In genomic region chr5:126450388-126450787, GRCh38 we compare ENCODE assay signal across 8 cellular contexts. TPM values are rescaled to one million over a fixed set of nuclear protein-coding genes. Genes with fewer than 3 reads are reported as not detected.
DNase-seq lines count a peak whose midpoint lies in the region; ATAC-seq and TF ChIP-seq lines count a peak whose summit lies in the region.

No MANE protein-coding gene starts in this region.

- H3K4me1 ChIP-seq in OCI-LY7 (ENCODE audit: insufficient read depth, low read length, poor library complexity, severe bottlenecking) (no peaks in the 10 kb centered on the region), hepatocyte (ENCODE audit: insufficient read depth) (peaks cover 18% of the 10 kb centered on the region), left lung (peaks cover 0 to 4% of the 10 kb centered on the region in 2 donors)

- peak; percentile 38 for ATAC-seq in GM18508 (IDR thresholded peaks at IDR 0.05; ENCODE audit: insufficient read depth, unreplicated experiment)
- peak; percentile 53 for ATAC-seq in GM21786 (IDR thresholded peaks at IDR 0.05; ENCODE audit: unreplicated experiment)
- no peak for ATAC-seq in left lung

- no peaks in the 10 kb centered on the region for H3K36me3 ChIP-seq in OCI-LY7 (ENCODE audit: insufficient read depth, low read length)
- no peaks in the 10 kb centered on the region for H3K36me3 ChIP-seq in hepatocyte (replicated peaks; ENCODE audit: insufficient read depth, low read depth)
- no peaks in the 10 kb centered on the region for H3K36me3 ChIP-seq in left lung

- 66% methylated on average over 5 of the region's 5 CpGs for WGBS in hepatocyte (ENCODE audit: low lambda C conversion rate, missing lambda C conversion rate)

- no peak overlapping the region for H3K27ac ChIP-seq in OCI-LY7 (ENCODE audit: low read depth, low read length, poor library complexity, severe bottlenecking)
- peak overlapping the region; percentile 51 for H3K27ac ChIP-seq in hepatocyte
- H3K27ac ChIP-seq in left lung: peak overlapping the region in 1 of 2 donors; percentile 51

- DNase-seq in OCI-LY7 (ENCODE audit: low spot score) (no peak), hepatocyte (ENCODE audit: low spot score) (no peak), NCI-H187 treated with DMSO at 0.1 percent for 48 hours (lab: John Stamatoyannopoulos, UW) (no peak), left lung (no peak), NCI-H1930 (lab: John Stamatoyannopoulos, UW) (no peak), RKO (ENCODE audit: low spot score) (no peak)

- H2AFZ ChIP-seq in OCI-LY7 (ENCODE audit: low read length) (no peak overlapping the region), hepatocyte (no peak overlapping the region)

- H3K4me3 ChIP-seq in OCI-LY7 (ENCODE audit: low read depth, low read length, poor library complexity, severe bottlenecking) (no peak overlapping the region), hepatocyte (no peak overlapping the region), left lung (no peak overlapping the region)

- POLR2A ChIA-PET in OCI-LY7 (lab: Charles Lee): interaction anchor here (0.6 to 1.3 kb wide), 4 partner anchors 11 to 36 kb away, joined by 3 to 4 read pairs (median 4); no protein-coding TSS in a partner anchor

- intact Hi-C loops in OCI-LY7 (cut with micrococcal nuclease; ENCODE audit: unreplicated experiment): no loop called here
- intact Hi-C loops in left lung (cut with DNase I): no loop called here

- BruUV-seq in OCI-LY7 (replicated peaks; lab: Mats Ljungman, UMichigan): no TSS peak

- H3K79me2 ChIP-seq in OCI-LY7 (ENCODE audit: insufficient read depth, low read depth, low read length): no peaks in the 10 kb centered on the region
- peaks cover 10% of the 10 kb centered on the region for H3K79me2 ChIP-seq in hepatocyte

- H4K20me1 ChIP-seq in OCI-LY7 (ENCODE audit: insufficient read depth, low read length) (no peaks in the 10 kb centered on the region), hepatocyte (ENCODE audit: insufficient read depth, poor library complexity, severe bottlenecking) (no peaks in the 10 kb centered on the region)

- H3K9me3 ChIP-seq in OCI-LY7 (ENCODE audit: low read length) (no peaks in the 10 kb centered on the region), hepatocyte (ENCODE audit: low read depth) (no peaks in the 10 kb centered on the region), left lung (no peaks in the 10 kb centered on the region)

- H3K4me2 ChIP-seq in OCI-LY7 (ENCODE audit: low read length) (peak overlapping the region; percentile 30; the same call in 1 of the 2 replicates), hepatocyte (peak overlapping the region; percentile 28)

- H3K9me2 ChIP-seq in OCI-LY7 (ENCODE audit: insufficient read depth, low read length) (no peaks in the 10 kb centered on the region), hepatocyte (replicated peaks; ENCODE audit: insufficient read depth) (no peaks in the 10 kb centered on the region)

- TF ChIP-seq CTCF in OCI-LY7 (conservative IDR thresholded peaks at IDR 0.05; ENCODE audit: low read length) (no peak), hepatocyte (IDR thresholded peaks at IDR 0.05; ENCODE audit: poor library complexity) (no peak), left lung (IDR thresholded peaks at IDR 0.05) (no peak)

- CTCF ChIA-PET in OCI-LY7 (lab: Charles Lee; ENCODE audit: unreplicated experiment): no interaction called here

- no peaks in the 10 kb centered on the region for H3K27me3 ChIP-seq in hepatocyte
- H3K27me3 ChIP-seq in left lung: no peaks in the 10 kb centered on the region

RNA-seq across cellular contexts. Expression of gene GRAMD2B, which starts 27.2 kb away (rescaled TPM):
- total RNA-seq in OCI-LY7 (2014; rRNA removed; shearing (Covaris generic)): not detected in 2 replicates
- total RNA-seq in OCI-LY7 (2022) (not detected in 2 replicates), hepatocyte (24.4 and 32.5 TPM in 2 replicates), left lung (10 to 100 TPM; 18.1 to 19.2 TPM)
- polyA plus RNA-seq in hepatocyte: 9.3 and 18.9 TPM in 2 replicates

Comparison
In these comparisons a context has a peak if more than half of its experiments do, and no peak if none do; other contexts are left out.
1. RNA of gene GRAMD2B, which starts 27.2 kb away (total RNA-seq): 24.4 to 32.5 TPM in hepatocyte and 18.1 to 19.2 TPM in left lung; not detected in OCI-LY7; every median in the first group is over 10 times any median in the second.